In genomic region chr6:37538107-37538506, GRCh38 we compare ENCODE assay signal across 8 cellular contexts. TPM values are rescaled to one million over a fixed set of nuclear protein-coding genes. Genes with fewer than 3 reads are reported as not detected.
A peak's percentile ranks its signal among the peaks of the same experiment; 100 is the strongest.
DNase-seq lines count a peak whose midpoint lies in the region; ATAC-seq and TF ChIP-seq lines count a peak whose summit lies in the region.

No MANE protein-coding gene starts in this region.

- no peak overlapping the region for H3K4me2 ChIP-seq in neuronal stem cell (ENCODE audit: insufficient read depth, low read length, poor library complexity, severe bottlenecking)

- no peak overlapping the region for H2BK5ac ChIP-seq in neuronal stem cell (ENCODE audit: low read length)

- DNase-seq in DMS153 treated with DMSO at 0.1 percent for 48 hours (lab: John Stamatoyannopoulos, UW; ENCODE audit: unreplicated experiment) = peak; percentile 13
- DNase-seq in DMS153 (lab: John Stamatoyannopoulos, UW) = no peak
- no peak for DNase-seq in astrocyte of the spinal cord (ENCODE audit: low read depth, low spot score)
- DNase-seq in neuronal stem cell (ENCODE audit: low spot score) = no peak
- no peak for DNase-seq in ovary

- no peaks in the 10 kb centered on the region for H3K36me3 ChIP-seq in neuronal stem cell (replicated peaks in 1 of 2; ENCODE audit: control insufficient read depth in 2 of 2, insufficient read depth in 2 of 2, low read length in 2 of 2)
- H3K36me3 ChIP-seq in ovary = no peaks in the 10 kb centered on the region

- TF ChIP-seq EP300 in Ishikawa (IDR thresholded peaks at IDR 0.05; ENCODE audit: borderline replicate concordance) = no peak
- no peak for TF ChIP-seq EP300 in ovary (IDR thresholded peaks at IDR 0.05)

- no peak for TF ChIP-seq POLR2A in ovary (IDR thresholded peaks at IDR 0.05)

- peak overlapping the region; percentile 4 for H3K18ac ChIP-seq in neuronal stem cell (ENCODE audit: low read length)

- H3K4me3 ChIP-seq in astrocyte of the spinal cord (ENCODE audit: low read depth, low read length) (no peak overlapping the region), neuronal stem cell (ENCODE audit: low read length in 2 of 2) (no peak overlapping the region), ovary (no peak overlapping the region)

- H2BK15ac ChIP-seq in neuronal stem cell (ENCODE audit: low read length) = no peak overlapping the region

- in situ Hi-C loops in astrocyte of the spinal cord (cut with HindIII; ENCODE audit: low sequenced_read_pairs) = no loop called here

- intact Hi-C loops in ovary (cut with DNase I) = no loop called here

- H3K14ac ChIP-seq in neuronal stem cell (ENCODE audit: low read length) = no peak overlapping the region

- no peak overlapping the region for H3K4ac ChIP-seq in neuronal stem cell (ENCODE audit: low read length)

- no peaks in the 10 kb centered on the region for H3K79me1 ChIP-seq in neuronal stem cell (ENCODE audit: low read depth, low read length)

- no peak overlapping the region for H2BK120ac ChIP-seq in neuronal stem cell (ENCODE audit: low read depth, low read length)

- WGBS in neuronal stem cell (ENCODE audit: extremely low coverage in 2 of 2, insufficient read length in 2 of 2, insufficient replicate concordance in 1 of 2), 2 donors = no CpG with 5 or more reads among the region's 6 CpGs
- 85 to 91% (median 87%) methylated on average over 6 of the region's 6 CpGs for WGBS in ovary, 3 donors

- no peak overlapping the region for H2AFZ ChIP-seq in neuronal stem cell (ENCODE audit: low read length)

- ATAC-seq in HG03520 (IDR thresholded peaks at IDR 0.05; ENCODE audit: unreplicated experiment) (no peak), HG03442 (IDR thresholded peaks at IDR 0.05; ENCODE audit: unreplicated experiment) (no peak)

- H4K91ac ChIP-seq in neuronal stem cell (ENCODE audit: low read depth, low read length, poor library complexity) = no peak overlapping the region

- peak; percentile 78 for TF ChIP-seq RAD21 in Ishikawa (IDR thresholded peaks at IDR 0.05; ENCODE audit: low read depth)

- H2AK5ac ChIP-seq in neuronal stem cell (ENCODE audit: low read depth, low read length) = no peak overlapping the region

- H3K9me3 ChIP-seq in neuronal stem cell (replicated peaks in 1 of 2; ENCODE audit: control insufficient read depth in 2 of 2, insufficient read depth in 1 of 2, low read depth in 1 of 2, low read length in 2 of 2) = no peaks in the 10 kb centered on the region
- no peaks in the 10 kb centered on the region for H3K9me3 ChIP-seq in ovary

- H3K9ac ChIP-seq in neuronal stem cell (ENCODE audit: low read depth, low read length, poor library complexity) = peak overlapping the region; percentile 39

- TF ChIP-seq CTCF in astrocyte of the spinal cord (IDR thresholded peaks at IDR 0.05; ENCODE audit: low read depth, low read length) (peak; percentile 38), ovary (IDR thresholded peaks at IDR 0.05) (no peak)

- H3K4me1 ChIP-seq in neuronal stem cell (ENCODE audit: control insufficient read depth in 2 of 2, insufficient read depth in 1 of 2, low read depth in 1 of 2, low read length in 2 of 2) = peaks cover 11 to 26% of the 10 kb centered on the region in 2 donors
- peaks cover 3% of the 10 kb centered on the region for H3K4me1 ChIP-seq in ovary (ENCODE audit: insufficient read depth)

- H3K27me3 ChIP-seq in neuronal stem cell (ENCODE audit: control insufficient read depth in 3 of 3, insufficient read depth in 3 of 3, low read depth in 1 of 3, low read length in 3 of 3) (peaks cover 0 to 77% (median 38%) of the 10 kb centered on the region in 3 experiments), ovary (no peaks in the 10 kb centered on the region)

- H4K8ac ChIP-seq in neuronal stem cell (ENCODE audit: low read depth, low read length) = no peak overlapping the region

- no peak overlapping the region for H2BK12ac ChIP-seq in neuronal stem cell (ENCODE audit: low read length)

- H3K27ac ChIP-seq in neuronal stem cell (replicated peaks; ENCODE audit: low read length) (no peak overlapping the region), ovary (no peak overlapping the region)

- H3K23ac ChIP-seq in neuronal stem cell (ENCODE audit: low read depth, low read length, poor library complexity) = no peak overlapping the region

TF ChIP-seq in Ishikawa, 13 proteins besides CTCF, POLR2A, EP300 and RAD21:
- TF ChIP-seq REST (IDR thresholded peaks at IDR 0.05; ENCODE audit: low read depth) (no peak), MAX (IDR thresholded peaks at IDR 0.05) (no peak), FOXM1 (IDR thresholded peaks at IDR 0.05; ENCODE audit: borderline replicate concordance, low read depth) (no peak), EGR1 (IDR thresholded peaks at IDR 0.05) (no peak), NFIC (IDR thresholded peaks at IDR 0.05) (no peak), TCF12 (IDR thresholded peaks at IDR 0.05; ENCODE audit: low read depth) (no peak), CEBPB (IDR thresholded peaks at IDR 0.05) (no peak), TEAD4 (IDR thresholded peaks at IDR 0.05) (no peak), ZBTB7A (IDR thresholded peaks at IDR 0.05; ENCODE audit: low read depth) (no peak), YY1 (IDR thresholded peaks at IDR 0.05; ENCODE audit: low read depth) (no peak), CREB1 (IDR thresholded peaks at IDR 0.05; ENCODE audit: low read depth) (no peak), TAF1 (IDR thresholded peaks at IDR 0.05; ENCODE audit: low read depth) (no peak), USF1 (IDR thresholded peaks at IDR 0.05) (no peak)

RNA-seq across cellular contexts. Expression of gene CCDC167, which starts 38.4 kb away (rescaled TPM):
- 113 TPM for polyA plus RNA-seq in neuronal stem cell (2013, experiment 1 of 2)
- polyA plus RNA-seq in neuronal stem cell (2013, experiment 2 of 2) = 106 TPM
- total RNA-seq in ovary = 10 to 100 TPM in 1 of 7 donors, 1 to 10 TPM in 6; 4.4 to 21.9 (median 8.1) TPM
- polyA plus RNA-seq in ovary = 10 to 100 TPM; 11.0 to 13.5 TPM
